Comparison of ENCODE assay signal across 8 cellular contexts in genomic region chr1:156661932-156662587, GRCh38. TPM values are rescaled to one million over a fixed set of nuclear protein-coding genes. Genes with fewer than 3 reads are reported as not detected.
DNase-seq lines count a peak whose midpoint lies in the region; ATAC-seq, FAIRE-seq and TF ChIP-seq lines count a peak whose summit lies in the region.

No MANE protein-coding gene starts in this region.

- peak overlapping the region; percentile 93 for H4K91ac ChIP-seq in H1 (replicated peaks; ENCODE audit: insufficient read length, low read length)

- no peaks in the 10 kb centered on the region for H3K36me3 Mint-ChIP-seq in CD8-positive, alpha-beta memory T cell

- H3K4me1 ChIP-seq in CD8-positive, alpha-beta memory T cell (ENCODE audit: insufficient read depth, low read length): peaks cover 49% of the 10 kb centered on the region
- H3K4me1 ChIP-seq in H1 (replicated peaks in 1 of 4; ENCODE audit: control insufficient read depth in 3 of 4, insufficient read depth in 4 of 4, low read length in 3 of 4): peaks cover 19 to 57% (median 47%) of the 10 kb centered on the region in 4 experiments
- peaks cover 55% of the 10 kb centered on the region for H3K4me1 ChIP-seq in osteoblast (ENCODE audit: insufficient read depth, low read length)

- TF ChIP-seq CTCF in H1 (IDR thresholded peaks at IDR 0.05; ENCODE audit: control extremely low read depth in 1 of 3, insufficient read depth in 1 of 3, low read depth in 1 of 3, low read length in 3 of 3) (no peak), osteoblast (IDR thresholded peaks at IDR 0.05; ENCODE audit: extremely low read depth, low read depth, low read length) (no peak)

- no peak overlapping the region for H4K5ac ChIP-seq in H1 (ENCODE audit: insufficient read length, low read depth, low read length)

- H3K9ac ChIP-seq in H1 (replicated peaks in 1 of 4; ENCODE audit: extremely low read depth in 1 of 4, low read depth in 3 of 4, low read length in 3 of 4): no peak overlapping the region

- CTCF ChIA-PET in CD8-positive, alpha-beta memory T cell (lab: Charles Lee): interaction anchor here (1.0 to 7.6 kb wide), 7 partner anchors 14 to 66 kb away, joined by 3 to 93 read pairs (median 6); partner anchors contain the start of genes ISG20L2, METTL25B and NES
- CTCF ChIA-PET in H1 (lab: Charles Lee; ENCODE audit: partially characterized antibody): interaction anchor here (0.5 to 66.0 kb wide), 10 partner anchors 9 to 219 kb away, joined by 3 to 4284 read pairs (median 7); partner anchors contain the start of genes BCAN, CRABP2, HAPLN2 and ISG20L2

- H3K4me3 ChIP-seq in CD8-positive, alpha-beta memory T cell (ENCODE audit: low read length): no peak overlapping the region
- H3K4me3 ChIP-seq in H1 (ENCODE audit: extremely low read depth in 1 of 4, insufficient read depth in 2 of 4, low read depth in 3 of 4, low read length in 4 of 4): no peak overlapping the region
- peak overlapping the region; percentile 1 for H3K4me3 ChIP-seq in osteoblast (ENCODE audit: insufficient read depth, low read length)

- no peak for TF ChIP-seq RAD21 in H1 (IDR thresholded peaks at IDR 0.05 in 1 of 2, conservative IDR thresholded peaks at IDR 0.05 in 1 of 2; ENCODE audit: low read depth in 2 of 2, low read length in 2 of 2)

- H3K27ac ChIP-seq in CD8-positive, alpha-beta memory T cell (ENCODE audit: low read depth, low read length): peak overlapping the region; percentile 80
- H3K27ac ChIP-seq in H1 (ENCODE audit: low read depth, low read length): no peak overlapping the region
- peak overlapping the region; percentile 78 for H3K27ac ChIP-seq in osteoblast (ENCODE audit: low read depth, low read length)

- peaks cover 5% of the 10 kb centered on the region for H3K27me3 ChIP-seq in CD8-positive, alpha-beta memory T cell (ENCODE audit: insufficient read depth, low read length, poor library complexity, severe bottlenecking)
- peaks cover 1 to 26% (median 15%) of the 10 kb centered on the region in 4 experiments for H3K27me3 ChIP-seq in H1 (replicated peaks in 1 of 4; ENCODE audit: control insufficient read depth in 3 of 4, extremely low read depth in 1 of 4, insufficient read depth in 3 of 4, low read length in 3 of 4)
- H3K27me3 ChIP-seq in osteoblast (ENCODE audit: insufficient read depth, low read length): peaks cover 8% of the 10 kb centered on the region

- H3K23ac ChIP-seq in H1 (ENCODE audit: insufficient read length): no peak overlapping the region

- no peaks in the 10 kb centered on the region for H3K36me3 ChIP-seq in CD8-positive, alpha-beta memory T cell (ENCODE audit: insufficient read depth, low read length)
- H3K36me3 ChIP-seq in H1 (ENCODE audit: control insufficient read depth in 2 of 4, insufficient read depth in 4 of 4, low read length in 3 of 4): no peaks in the 10 kb centered on the region
- H3K36me3 ChIP-seq in osteoblast (ENCODE audit: insufficient read depth, low read length): no peaks in the 10 kb centered on the region

- no peaks in the 10 kb centered on the region; the same call in 1 of the 2 replicates for H3K79me1 ChIP-seq in H1 (ENCODE audit: low read depth, low read length)

- H2BK20ac ChIP-seq in H1 (ENCODE audit: low read length): peak overlapping the region; percentile 63; the same call in 1 of the 2 replicates

- H3K18ac ChIP-seq in H1 (ENCODE audit: extremely low read depth, low read length): peak overlapping the region; percentile 34

- peak overlapping the region; percentile 72 for H2BK120ac ChIP-seq in H1 (replicated peaks; ENCODE audit: low read depth, low read length)

- no peak overlapping the region for H3K4me3 Mint-ChIP-seq in CD8-positive, alpha-beta memory T cell

- POLR2A ChIA-PET in CD8-positive, alpha-beta memory T cell (lab: Charles Lee): no interaction called here
- POLR2A ChIA-PET in H1 (lab: Charles Lee; ENCODE audit: partially characterized antibody): interaction anchor here (0.6 to 12.0 kb wide), 12 partner anchors 13 to 90 kb away, joined by 3 to 419 read pairs (median 4); partner anchors contain the start of genes HDGF, NAXE and NES

- ATAC-seq in HG03280 (IDR thresholded peaks at IDR 0.05; ENCODE audit: unreplicated experiment) (no peak), HG03175 (IDR thresholded peaks at IDR 0.05; ENCODE audit: unreplicated experiment) (no peak)

- TF ChIP-seq POLR2A in H1 (IDR thresholded peaks at IDR 0.05; ENCODE audit: control extremely low read depth in 1 of 2, low read depth in 2 of 2, low read length in 2 of 2): no peak

- no peak overlapping the region for H3K4me2 ChIP-seq in H1 (ENCODE audit: insufficient read depth in 1 of 2, low read depth in 2 of 2, low read length in 2 of 2)
- H3K4me2 ChIP-seq in osteoblast (ENCODE audit: insufficient read depth, low read length): peak overlapping the region; percentile 4

- 0 out of 2 replicates have a peak overlapping the region, but pooled peaks have one; percentile 31 for H2BK15ac ChIP-seq in H1 (ENCODE audit: low read length)

- no peak overlapping the region; the same call in 1 of the 2 replicates for H4K8ac ChIP-seq in H1 (ENCODE audit: extremely low read depth, insufficient read depth, low read length)

- no peaks in the 10 kb centered on the region for H3K79me2 ChIP-seq in H1 (ENCODE audit: control insufficient read depth in 1 of 2, insufficient read depth in 2 of 2, low read length in 2 of 2)
- no peaks in the 10 kb centered on the region for H3K79me2 ChIP-seq in osteoblast (ENCODE audit: insufficient read depth, low read length)

- H3K56ac ChIP-seq in H1 (replicated peaks; ENCODE audit: insufficient read length, low read depth, low read length): no peak overlapping the region

- H3K4me1 Mint-ChIP-seq in CD8-positive, alpha-beta memory T cell: peaks cover 31 to 51% (median 38%) of the 10 kb centered on the region in 3 donors

- H2BK12ac ChIP-seq in H1 (ENCODE audit: low read depth, low read length): peak overlapping the region; percentile 100

- H3K27me3 Mint-ChIP-seq in CD8-positive, alpha-beta memory T cell: peaks cover 5 to 9% of the 10 kb centered on the region in 2 donors

- DNase-seq in CD8-positive, alpha-beta memory T cell: no peak
- DNase-seq in MV-4-11 (lab: John Stamatoyannopoulos, UW) (peak; percentile 40), H1 (ENCODE audit: low read depth in 1 of 2, low spot score in 2 of 2) (no peak), osteoblast (ENCODE audit: insufficient read length, low spot score, missing footprints) (peak; percentile 82), NCI-H345 (lab: John Stamatoyannopoulos, UW) (no peak), NCI-H2107 (lab: John Stamatoyannopoulos, UW) (no peak)

- FAIRE-seq in H1 (lab: Jason Lieb, UNC): no peak

- 44% methylated on average over 8 of the region's 8 CpGs; no CpG with 5 or more reads in 1 of the 2 experiments for WGBS in H1 (ENCODE audit: extremely low coverage in 1 of 2, insufficient coverage in 1 of 2, insufficient read length in 1 of 2, insufficient replicate concordance in 2 of 2, low coverage in 1 of 2, low lambda C conversion rate in 2 of 2, missing lambda C conversion rate in 1 of 2), 2 experiments

- no peaks in the 10 kb centered on the region for H3K9me3 ChIP-seq in CD8-positive, alpha-beta memory T cell (ENCODE audit: low read length)
- no peaks in the 10 kb centered on the region for H3K9me3 ChIP-seq in H1 (ENCODE audit: insufficient read depth in 2 of 2, low read depth in 1 of 2, low read length in 1 of 2)
- H3K9me3 ChIP-seq in osteoblast (ENCODE audit: low read depth, low read length): no peaks in the 10 kb centered on the region

- H2AK5ac ChIP-seq in H1 (ENCODE audit: low read depth, low read length): peak overlapping the region; percentile 71

- H2AFZ ChIP-seq in H1 (ENCODE audit: low read length): no peak overlapping the region
- H2AFZ ChIP-seq in osteoblast (ENCODE audit: low read length): peak overlapping the region; percentile 8

- H3K4ac ChIP-seq in H1 (replicated peaks; ENCODE audit: insufficient read length, low read depth, low read length): peak overlapping the region; percentile 50

- H3K14ac ChIP-seq in H1 (ENCODE audit: insufficient read length): no peak overlapping the region

- H3K9me3 Mint-ChIP-seq in CD8-positive, alpha-beta memory T cell: no peaks in the 10 kb centered on the region

- H2BK5ac ChIP-seq in H1 (ENCODE audit: low read depth, low read length): peak overlapping the region; percentile 98

- H3K23me2 ChIP-seq in H1 (ENCODE audit: low read depth, low read length): peaks cover 8% of the 10 kb centered on the region

- TF ChIP-seq EP300 in H1 (IDR thresholded peaks at IDR 0.05; ENCODE audit: borderline replicate concordance in 1 of 2, low read depth in 2 of 2, low read length in 2 of 2): no peak

- H3K27ac Mint-ChIP-seq in CD8-positive, alpha-beta memory T cell: peak overlapping the region in 3 of 8 donors; percentile 24 to 86 (median 61)

- H4K20me1 ChIP-seq in H1 (replicated peaks in 1 of 2; ENCODE audit: control insufficient read depth in 1 of 2, insufficient read depth in 2 of 2, low read length in 2 of 2) (no peaks in the 10 kb centered on the region), osteoblast (ENCODE audit: insufficient read depth, low read length) (no peaks in the 10 kb centered on the region)

RNA-seq across cellular contexts. Expression of gene NES, which starts 15.1 kb away (rescaled TPM):
- total RNA-seq in CD8-positive, alpha-beta memory T cell: not detected
- polyA plus RNA-seq in CD8-positive, alpha-beta memory T cell: not detected
- total RNA-seq in H1 (2021; fragmentation: NEBNext Ultra II Directional; extraction: Animal tissue kit (Norgen Biotek cat#: 25700)): 135 and 138 TPM in 2 replicates
- polyA plus RNA-seq in H1 (2011; rRNA removed): 13.3 and 20.3 TPM in 2 replicates
- polyA plus RNA-seq in H1 (2011; cell fraction: cytosol; rRNA removed): 21.1 TPM
- polyA plus RNA-seq in H1 (2011; cell fraction: nucleus; rRNA removed): 54.8 TPM
- polyA plus RNA-seq in H1 (2012, experiment 1 of 2): 97.4 to 124 TPM (median 113 TPM) in 4 replicates
- 43.3 TPM for polyA plus RNA-seq in H1 (2012, experiment 2 of 2)
- polyA plus RNA-seq in H1 (2013, experiment 1 of 2): 55.5 TPM
- polyA plus RNA-seq in H1 (2013, experiment 2 of 2): 53.5 TPM
- polyA minus RNA-seq in H1 (2011; rRNA and poly(A)+ RNA removed): 17.2 and 19.2 TPM in 2 replicates
- 31.7 TPM for polyA minus RNA-seq in H1 (2011; cell fraction: cytosol; rRNA and poly(A)+ RNA removed)
- 22.7 TPM for polyA minus RNA-seq in H1 (2011; cell fraction: nucleus; rRNA and poly(A)+ RNA removed)
- 0.36 and 1.5 TPM in 2 replicates for total RNA-seq in osteoblast

RNA-seq across cellular contexts. Expression of gene BCAN, which starts 20.1 kb away (rescaled TPM):
- not detected for total RNA-seq in CD8-positive, alpha-beta memory T cell
- polyA plus RNA-seq in CD8-positive, alpha-beta memory T cell: not detected
- total RNA-seq in H1 (2021; fragmentation: NEBNext Ultra II Directional; extraction: Animal tissue kit (Norgen Biotek cat#: 25700)): 3.8 and 4.5 TPM in 2 replicates
- 17.1 and 24.0 TPM in 2 replicates for polyA plus RNA-seq in H1 (2011; rRNA removed)
- polyA plus RNA-seq in H1 (2011; cell fraction: cytosol; rRNA removed): 11.2 TPM
- 25.7 TPM for polyA plus RNA-seq in H1 (2011; cell fraction: nucleus; rRNA removed)
- 8.8 to 14.0 TPM (median 12.1 TPM) in 4 replicates for polyA plus RNA-seq in H1 (2012, experiment 1 of 2)
- polyA plus RNA-seq in H1 (2012, experiment 2 of 2): 10.6 TPM
- polyA plus RNA-seq in H1 (2013, experiment 1 of 2): 8.6 TPM
- 6.8 TPM for polyA plus RNA-seq in H1 (2013, experiment 2 of 2)
- polyA minus RNA-seq in H1 (2011; rRNA and poly(A)+ RNA removed): 4.3 and 12.9 TPM in 2 replicates
- 7.8 TPM for polyA minus RNA-seq in H1 (2011; cell fraction: cytosol; rRNA and poly(A)+ RNA removed)
- polyA minus RNA-seq in H1 (2011; cell fraction: nucleus; rRNA and poly(A)+ RNA removed): 6.8 TPM
- not detected in 2 replicates for total RNA-seq in osteoblast

RNA-seq across cellular contexts. Expression of gene HAPLN2, which starts 42.8 kb away (rescaled TPM):
- total RNA-seq in CD8-positive, alpha-beta memory T cell: not detected
- not detected for polyA plus RNA-seq in CD8-positive, alpha-beta memory T cell
- total RNA-seq in H1 (2021; fragmentation: NEBNext Ultra II Directional; extraction: Animal tissue kit (Norgen Biotek cat#: 25700)): 0.19 TPM in 1 of 2 replicates, not detected in the other
- 0.51 and 1.2 TPM in 2 replicates for polyA plus RNA-seq in H1 (2011; rRNA removed)
- polyA plus RNA-seq in H1 (2011; cell fraction: cytosol; rRNA removed): 0.81 TPM
- 3.4 TPM for polyA plus RNA-seq in H1 (2011; cell fraction: nucleus; rRNA removed)
- 0.40 to 0.92 TPM (median 0.72 TPM) in 3 of 4 replicates, not detected in the other for polyA plus RNA-seq in H1 (2012, experiment 1 of 2)
- not detected for polyA plus RNA-seq in H1 (2012, experiment 2 of 2)
- polyA plus RNA-seq in H1 (2013, experiment 1 of 2): 0.45 TPM
- polyA plus RNA-seq in H1 (2013, experiment 2 of 2): 0.15 TPM
- polyA minus RNA-seq in H1 (2011; rRNA and poly(A)+ RNA removed): not detected in 2 replicates
- not detected for polyA minus RNA-seq in H1 (2011; cell fraction: cytosol; rRNA and poly(A)+ RNA removed)
- 0.50 TPM for polyA minus RNA-seq in H1 (2011; cell fraction: nucleus; rRNA and poly(A)+ RNA removed)
- not detected in 2 replicates for total RNA-seq in osteoblast

RNA-seq across cellular contexts. Expression of gene CRABP2, which starts 43.3 kb away (rescaled TPM):
- total RNA-seq in CD8-positive, alpha-beta memory T cell: under 1 TPM; 0.66 to 0.71 TPM
- not detected for polyA plus RNA-seq in CD8-positive, alpha-beta memory T cell
- 119 TPM in 2 replicates for total RNA-seq in H1 (2021; fragmentation: NEBNext Ultra II Directional; extraction: Animal tissue kit (Norgen Biotek cat#: 25700))
- polyA plus RNA-seq in H1 (2011; rRNA removed): 69.2 and 130 TPM in 2 replicates
- polyA plus RNA-seq in H1 (2011; cell fraction: cytosol; rRNA removed): 79.6 TPM
- polyA plus RNA-seq in H1 (2011; cell fraction: nucleus; rRNA removed): 70.9 TPM
- polyA plus RNA-seq in H1 (2012, experiment 1 of 2): 180 to 343 TPM (median 303 TPM) in 4 replicates
- 318 TPM for polyA plus RNA-seq in H1 (2012, experiment 2 of 2)
- 139 TPM for polyA plus RNA-seq in H1 (2013, experiment 1 of 2)
- polyA plus RNA-seq in H1 (2013, experiment 2 of 2): 143 TPM
- 8.6 and 12.5 TPM in 2 replicates for polyA minus RNA-seq in H1 (2011; rRNA and poly(A)+ RNA removed)
- polyA minus RNA-seq in H1 (2011; cell fraction: cytosol; rRNA and poly(A)+ RNA removed): 45.7 TPM
- polyA minus RNA-seq in H1 (2011; cell fraction: nucleus; rRNA and poly(A)+ RNA removed): 11.1 TPM
- total RNA-seq in osteoblast: 9.1 and 16.6 TPM in 2 replicates

Comparison
In these comparisons a context has a peak if more than half of its experiments do, and no peak if none do; other contexts are left out.
1. DNase-seq: peak in MV-4-11 (single experiment) and osteoblast (single experiment); none in CD8-positive, alpha-beta memory T cell (0 of 5), H1 (0 of 2), NCI-H345 (single experiment) and NCI-H2107 (single experiment).
2. RNA of gene NES, which starts 15.1 kb away (total RNA-seq): 135 to 138 TPM in H1; 0.36 to 1.5 TPM in osteoblast and not detected in CD8-positive, alpha-beta memory T cell; every median in the first group is over 10 times any median in the second.